In genomic region chr4:100422911-100423310, GRCh38 we compare ENCODE assay signal across 1 cellular context.
TF ChIP-seq lines count a peak whose summit lies in the region.

No MANE protein-coding gene starts in this region.

TF ChIP-seq in SK-N-SH, 30 proteins besides CTCF, POLR2A, EP300 and RAD21 (continued from another document):
- TF ChIP-seq USF2 (IDR thresholded peaks at IDR 0.05; ENCODE audit: borderline replicate concordance, low read depth, low read length) (no peak), NFIC (IDR thresholded peaks at IDR 0.05; ENCODE audit: borderline replicate concordance) (no peak), RFX5 (IDR thresholded peaks at IDR 0.05; ENCODE audit: low read length) (no peak), CHD2 (IDR thresholded peaks at IDR 0.05; ENCODE audit: low read length, partially characterized antibody) (no peak), FOXJ3 (CRISPR knock-in tag; IDR thresholded peaks at IDR 0.05) (no peak)
